Comparison of ENCODE assay signal across 15 cellular contexts in the genomic region with DNA sequence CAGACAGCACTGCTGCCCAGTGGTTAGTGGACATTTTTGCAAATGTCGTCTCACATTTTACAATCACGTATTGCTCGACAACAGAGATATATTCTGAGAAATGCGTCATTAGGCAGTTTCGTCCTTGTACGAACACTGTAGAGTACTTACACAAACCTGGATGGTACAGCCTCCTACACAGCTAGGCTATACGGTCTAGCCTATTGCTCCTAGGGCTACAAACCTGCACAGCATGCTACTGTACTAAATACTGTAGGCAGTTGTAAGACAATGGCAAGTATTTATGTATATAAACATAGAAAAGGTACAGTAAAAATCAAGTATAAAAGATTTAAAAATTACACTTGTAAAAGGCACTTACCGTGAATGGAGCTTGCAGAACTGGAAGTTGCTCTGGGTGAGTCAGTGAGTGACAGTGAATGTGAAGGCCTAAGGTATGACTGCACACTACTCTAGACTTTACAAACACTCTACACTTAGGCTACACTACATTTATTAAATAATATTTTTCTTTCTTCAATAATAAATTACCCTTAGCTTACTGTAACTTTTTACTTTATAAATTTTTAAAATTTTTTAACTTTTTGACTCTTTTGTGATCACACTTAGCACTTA. TPM values are rescaled to one million over a fixed set of nuclear protein-coding genes. Genes with fewer than 3 reads are reported as not detected.
DNase-seq lines count a peak whose midpoint lies in the region; ATAC-seq, FAIRE-seq and TF ChIP-seq lines count a peak whose summit lies in the region.
"Had no signal": no experiment of that assay in that cellular context is flagged by ENCODE, and none has a peak within 500 bp of the region (broad histone marks: within the 10 kb centered on the region; RNA-seq: fewer than 3 reads in every experiment).

No MANE protein-coding gene starts in this region.

- intact Hi-C loops in CD4-positive, alpha-beta T cell (cut with DNase I, micrococcal nuclease): no loop called here

- CTCF ChIA-PET in SK-N-SH (lab: Yijun Ruan, JAX): interaction anchor here (0.9 to 1.3 kb wide), 2 partner anchors 16 to 19 kb away, joined by 4 to 5 read pairs; no protein-coding TSS in a partner anchor
- CTCF ChIA-PET in CD4-positive, alpha-beta T cell (lab: Charles Lee): no interaction called here
- CTCF ChIA-PET in activated CD8-positive, alpha-beta memory T cell treated with anti-CD3 and anti-CD28 coated beads, Interleukin-2, amount 10 ng/mL, durations not matched to agents 7 days and 5 days (lab: Charles Lee): interaction anchor here (1.6 to 2.2 kb wide), 2 partner anchors 9 to 12 kb away, joined by 4 to 9 read pairs; no protein-coding TSS in a partner anchor

- no peak for TF ChIP-seq EP300 in SK-N-SH (IDR thresholded peaks at IDR 0.05; ENCODE audit: borderline replicate concordance in 1 of 2, low read depth in 1 of 2, low read length in 1 of 2)

- no peaks in the 10 kb centered on the region for H3K27me3 ChIP-seq in SK-N-SH (ENCODE audit: insufficient read depth)
- no peaks in the 10 kb centered on the region for H3K27me3 ChIP-seq in CD4-positive, alpha-beta T cell (ENCODE audit: control insufficient read depth, insufficient read depth, low read length)
- H3K27me3 ChIP-seq: BLaER1 treated with 17β-estradiol and CSF1 and Interleukin-3, amounts not matched to agents 10 nM and 100 nM had no signal

- H3K4me3 Mint-ChIP-seq in HFFc6: no peak overlapping the region
- H3K4me3 Mint-ChIP-seq in CD4-positive, alpha-beta T cell: no peak overlapping the region
- H3K4me3 Mint-ChIP-seq in activated CD8-positive, alpha-beta memory T cell treated with anti-CD3 and anti-CD28 coated beads, Interleukin-2, amount 10 ng/mL, durations not matched to agents 7 days and 5 days: no peak overlapping the region

- H3K36me3 ChIP-seq in SK-N-SH (replicated peaks in 1 of 2; ENCODE audit: control insufficient read depth in 1 of 2, insufficient read depth in 2 of 2, low read length in 1 of 2): peaks cover 0 to 4% of the 10 kb centered on the region in 2 experiments

- H3K27me3 Mint-ChIP-seq in HFFc6 (ENCODE audit: insufficient read depth): peaks cover 2% of the 10 kb centered on the region
- no peaks in the 10 kb centered on the region for H3K27me3 Mint-ChIP-seq in CD4-positive, alpha-beta T cell
- no peaks in the 10 kb centered on the region for H3K27me3 Mint-ChIP-seq in activated CD8-positive, alpha-beta memory T cell treated with anti-CD3 and anti-CD28 coated beads, Interleukin-2, amount 10 ng/mL, durations not matched to agents 7 days and 5 days

- no peaks in the 10 kb centered on the region for H3K36me3 Mint-ChIP-seq in HFFc6 (ENCODE audit: low read depth)
- H3K36me3 Mint-ChIP-seq in CD4-positive, alpha-beta T cell (ENCODE audit: low read depth): peaks cover 43% of the 10 kb centered on the region
- no peaks in the 10 kb centered on the region for H3K36me3 Mint-ChIP-seq in activated CD8-positive, alpha-beta memory T cell treated with anti-CD3 and anti-CD28 coated beads, Interleukin-2, amount 10 ng/mL, durations not matched to agents 7 days and 5 days

- no peak for TF ChIP-seq CTCF in HFFc6 (IDR thresholded peaks at IDR 0.05)
- TF ChIP-seq CTCF in SK-N-SH (IDR thresholded peaks at IDR 0.05): no peak
- TF ChIP-seq CTCF in CD4-positive, alpha-beta T cell (IDR thresholded peaks at IDR 0.05): no peak

- no peak overlapping the region for H3K27ac Mint-ChIP-seq in HFFc6
- no peak overlapping the region for H3K27ac Mint-ChIP-seq in CD4-positive, alpha-beta T cell
- H3K27ac Mint-ChIP-seq in activated CD8-positive, alpha-beta memory T cell treated with anti-CD3 and anti-CD28 coated beads, Interleukin-2, amount 10 ng/mL, durations not matched to agents 7 days and 5 days: no peak overlapping the region

- POLR2A ChIA-PET in SK-N-SH (lab: Yijun Ruan, JAX): no interaction called here
- POLR2A ChIA-PET in CD4-positive, alpha-beta T cell (lab: Charles Lee): interaction anchor here (1.5 kb wide), 1 partner anchor 43 kb away, joined by 5 read pairs; a partner anchor contains a TSS

- DNase-seq in HFFc6: peak; percentile 5
- no peak for DNase-seq in SK-N-SH
- DNase-seq in renal cortical epithelial cell (ENCODE audit: low read depth): peak; percentile 18
- no peak for DNase-seq in CD4-positive, alpha-beta T cell
- DNase-seq in activated CD8-positive, alpha-beta memory T cell treated with anti-CD3 and anti-CD28 coated beads, Interleukin-2, amount 10 ng/mL, durations not matched to agents 7 days and 5 days: no peak
- no peak for DNase-seq in activated effector memory CD4-positive, alpha-beta T cell treated with Interleukin-2 at 50 U/mL for 16 hours
- DNase-seq: DMS 273 treated with DMSO at 0.1 percent for 48 hours, KG1, NCI-H1105 treated with DMSO at 0.1 percent for 48 hours, NCI-H187, SIG-M5 had no signal

- H3K4me2 ChIP-seq in SK-N-SH: 0 out of 2 replicates have a peak overlapping the region, but pooled peaks have one; percentile 16
- H3K4me2 ChIP-seq: BLaER1 treated with 17β-estradiol and CSF1 and Interleukin-3, amounts not matched to agents 10 nM and 100 nM had no signal

- WGBS in SK-N-SH (ENCODE audit: low lambda C conversion rate): 94% methylated on average over 8 of the region's 8 CpGs

- peaks cover 3% of the 10 kb centered on the region for H3F3A ChIP-seq in SK-N-SH (replicated peaks; ENCODE audit: insufficient read depth)

- H3K27ac ChIP-seq in SK-N-SH (ENCODE audit: low read depth in 2 of 2, low read length in 1 of 2): no peak overlapping the region
- H3K27ac ChIP-seq in CD4-positive, alpha-beta T cell (ENCODE audit: low read depth, low read length): no peak overlapping the region
- H3K27ac ChIP-seq: BLaER1 treated with 17β-estradiol and CSF1 and Interleukin-3, amounts not matched to agents 10 nM and 100 nM had no signal

- FAIRE-seq in endometrium (lab: Jason Lieb, UNC): peak; percentile 76
- FAIRE-seq: HTR-8/SVneo had no signal

- H3K79me2 ChIP-seq in SK-N-SH (ENCODE audit: insufficient read depth): no peaks in the 10 kb centered on the region

- no peak overlapping the region for H3K9ac ChIP-seq in SK-N-SH
- H3K9ac ChIP-seq: BLaER1 treated with 17β-estradiol and CSF1 and Interleukin-3, amounts not matched to agents 10 nM and 100 nM had no signal

- no peak overlapping the region for H3K4me3 ChIP-seq in SK-N-SH (ENCODE audit: low read depth in 2 of 2, low read length in 1 of 2)
- H3K4me3 ChIP-seq: BLaER1 treated with 17β-estradiol and CSF1 and Interleukin-3, amounts not matched to agents 10 nM and 100 nM had no signal

- no peaks in the 10 kb centered on the region for H3K9me3 Mint-ChIP-seq in HFFc6
- H3K9me3 Mint-ChIP-seq in CD4-positive, alpha-beta T cell: no peaks in the 10 kb centered on the region
- no peaks in the 10 kb centered on the region for H3K9me3 Mint-ChIP-seq in activated CD8-positive, alpha-beta memory T cell treated with anti-CD3 and anti-CD28 coated beads, Interleukin-2, amount 10 ng/mL, durations not matched to agents 7 days and 5 days (ENCODE audit: low read depth)

- TF ChIP-seq RAD21 in SK-N-SH (IDR thresholded peaks at IDR 0.05; ENCODE audit: low read length): no peak

- no peaks in the 10 kb centered on the region for H3K9me3 ChIP-seq in SK-N-SH
- no peaks in the 10 kb centered on the region for H3K9me3 ChIP-seq in CD4-positive, alpha-beta T cell (ENCODE audit: control insufficient read depth, low read length)

- peaks cover 5 to 14% of the 10 kb centered on the region in 2 experiments; a peak in 3 of 4 replicates for H3K4me1 ChIP-seq in SK-N-SH (ENCODE audit: control insufficient read depth in 1 of 2, insufficient read depth in 2 of 2, low read depth in 1 of 2, low read length in 1 of 2)
- H3K4me1 ChIP-seq: BLaER1 treated with 17β-estradiol and CSF1 and Interleukin-3, amounts not matched to agents 10 nM and 100 nM had no signal

- no peak for ATAC-seq in CD4-positive, alpha-beta T cell (ENCODE audit: poor library complexity)
- ATAC-seq in activated CD8-positive, alpha-beta memory T cell treated with anti-CD3 and anti-CD28 coated beads, Interleukin-2, amount 10 ng/mL, durations not matched to agents 7 days and 5 days: no peak
- ATAC-seq: HCT116 had no signal

- no peaks in the 10 kb centered on the region for H3K9me2 ChIP-seq in SK-N-SH

- H3K4me1 Mint-ChIP-seq in HFFc6 (ENCODE audit: low read depth): peaks cover 14% of the 10 kb centered on the region
- H3K4me1 Mint-ChIP-seq in CD4-positive, alpha-beta T cell (ENCODE audit: low read depth): no peaks in the 10 kb centered on the region
- H3K4me1 Mint-ChIP-seq in activated CD8-positive, alpha-beta memory T cell treated with anti-CD3 and anti-CD28 coated beads, Interleukin-2, amount 10 ng/mL, durations not matched to agents 7 days and 5 days: no peaks in the 10 kb centered on the region

- H2AFZ ChIP-seq in SK-N-SH (ENCODE audit: low read depth): no peak overlapping the region

- H4K20me1 ChIP-seq in SK-N-SH (ENCODE audit: insufficient read depth): no peaks in the 10 kb centered on the region

TF ChIP-seq in SK-N-SH, 30 proteins besides CTCF, POLR2A, EP300 and RAD21:
- TF ChIP-seq, protein P1, sequence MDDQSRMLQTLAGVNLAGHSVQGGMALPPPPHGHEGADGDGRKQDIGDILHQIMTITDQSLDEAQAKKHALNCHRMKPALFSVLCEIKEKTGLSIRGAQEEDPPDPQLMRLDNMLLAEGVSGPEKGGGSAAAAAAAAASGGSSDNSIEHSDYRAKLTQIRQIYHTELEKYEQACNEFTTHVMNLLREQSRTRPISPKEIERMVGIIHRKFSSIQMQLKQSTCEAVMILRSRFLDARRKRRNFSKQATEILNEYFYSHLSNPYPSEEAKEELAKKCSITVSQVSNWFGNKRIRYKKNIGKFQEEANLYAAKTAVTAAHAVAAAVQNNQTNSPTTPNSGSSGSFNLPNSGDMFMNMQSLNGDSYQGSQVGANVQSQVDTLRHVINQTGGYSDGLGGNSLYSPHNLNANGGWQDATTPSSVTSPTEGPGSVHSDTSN (IDR thresholded peaks at IDR 0.05): 0 out of 2 replicates have a peak, but pooled peaks have one; percentile 7
- TF ChIP-seq ELF1 (IDR thresholded peaks at IDR 0.05): no peak
TF ChIP-seq in SK-N-SH: peak in this region for 1.

RNA-seq across cellular contexts. Expression of a gene that starts 43.1 kb away (rescaled TPM):
- total RNA-seq in HFFc6 (2021; fragmentation: NEBNext Ultra II Directional; extraction: Animal tissue kit (Norgen Biotek cat#: 25700)): 1 to 10 TPM in 3 of 6 experiments, under 1 TPM in 3; 0.55 to 2.2 (median 1.2) TPM
- 3.0 and 3.7 TPM in 2 replicates for polyA plus RNA-seq in SK-N-SH (2012; rRNA removed)
- polyA plus RNA-seq in SK-N-SH (2012; cell fraction: cytosol; rRNA removed): 3.8 and 3.9 TPM in 2 replicates
- polyA plus RNA-seq in SK-N-SH (2012; cell fraction: nucleus; rRNA removed): 3.1 and 4.6 TPM in 2 replicates
- 1.0 and 3.8 TPM in 2 replicates for total RNA-seq in renal cortical epithelial cell
- 1 to 10 TPM; 3.6 to 5.0 TPM for total RNA-seq in CD4-positive, alpha-beta T cell
- 1 to 10 TPM; 3.7 to 6.5 TPM for total RNA-seq in activated CD8-positive, alpha-beta memory T cell treated with anti-CD3 and anti-CD28 coated beads, Interleukin-2, amount 10 ng/mL, durations not matched to agents 7 days and 5 days

RNA-seq across cellular contexts. Expression of a gene that starts 48.5 kb away (rescaled TPM):
- under 1 TPM; 0.14 to 0.39 (median 0.22) TPM for total RNA-seq in HFFc6 (2021; fragmentation: NEBNext Ultra II Directional; extraction: Animal tissue kit (Norgen Biotek cat#: 25700))
- 0.94 and 1.5 TPM in 2 replicates for polyA plus RNA-seq in SK-N-SH (2012; rRNA removed)
- 0.71 and 1.2 TPM in 2 replicates for polyA plus RNA-seq in SK-N-SH (2012; cell fraction: cytosol; rRNA removed)
- 1.5 and 1.6 TPM in 2 replicates for polyA plus RNA-seq in SK-N-SH (2012; cell fraction: nucleus; rRNA removed)
- under 0.01 and 0.45 TPM in 2 replicates for total RNA-seq in renal cortical epithelial cell
- under 1 TPM; 0.59 to 0.66 TPM for total RNA-seq in CD4-positive, alpha-beta T cell
- under 1 TPM; 0.42 to 0.58 TPM for total RNA-seq in activated CD8-positive, alpha-beta memory T cell treated with anti-CD3 and anti-CD28 coated beads, Interleukin-2, amount 10 ng/mL, durations not matched to agents 7 days and 5 days

Comparison
In these comparisons a context has a peak if more than half of its experiments do, and no peak if none do; other contexts are left out.
1. DNase-seq: peak in HFFc6 (single experiment) and renal cortical epithelial cell (single experiment); none in SK-N-SH (single experiment), CD4-positive, alpha-beta T cell (0 of 10), activated CD8-positive, alpha-beta memory T cell treated with anti-CD3 and anti-CD28 coated beads, Interleukin-2, amount 10 ng/mL, durations not matched to agents 7 days and 5 days (single experiment) and activated effector memory CD4-positive, alpha-beta T cell treated with Interleukin-2 at 50 U/mL for 16 hours (single experiment).